Comparison of ENCODE assay signal across 1 cellular context in the genomic region with DNA sequence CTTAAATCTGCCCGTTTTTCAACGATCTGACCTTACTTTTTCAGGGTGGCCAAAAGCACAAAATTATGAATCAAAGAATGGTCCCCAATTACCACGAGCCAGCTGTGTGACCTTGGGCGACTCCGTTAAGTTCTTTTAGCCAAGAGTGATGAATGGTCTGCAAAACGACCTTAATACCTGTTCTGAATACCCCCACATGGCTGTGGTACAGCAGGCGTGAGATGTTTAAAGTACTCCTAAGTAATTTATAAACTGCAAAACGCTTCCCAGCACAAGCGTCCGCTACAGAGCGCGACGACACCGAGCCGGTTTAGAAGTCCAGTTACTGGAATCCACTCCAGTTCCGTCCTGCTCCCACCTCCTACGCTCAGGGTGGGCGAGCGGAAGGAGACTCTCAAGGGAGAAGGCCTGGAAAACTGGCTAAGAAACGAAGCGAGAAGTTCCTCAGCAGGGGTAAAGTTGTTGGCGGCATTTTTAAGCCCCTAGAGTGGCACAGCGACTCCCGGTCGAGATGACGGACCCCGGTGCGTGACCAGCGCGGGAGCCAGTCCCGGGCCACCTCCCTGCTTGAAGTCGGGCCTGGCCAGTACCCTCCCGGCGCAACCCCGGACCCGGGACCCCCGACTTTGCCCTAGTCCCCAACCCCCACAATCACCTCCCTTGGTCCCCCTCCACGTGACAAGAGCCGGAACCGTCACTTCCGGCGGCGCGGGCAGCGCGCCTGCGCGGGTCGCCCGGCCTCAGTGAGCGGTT.
TF ChIP-seq lines count a peak whose summit lies in the region.

No MANE protein-coding gene starts in this region.

TF ChIP-seq in HepG2, 621 proteins besides CTCF, POLR2A, EP300 and RAD21 (continued from another document and continues in another):
- TF ChIP-seq, protein P1, sequence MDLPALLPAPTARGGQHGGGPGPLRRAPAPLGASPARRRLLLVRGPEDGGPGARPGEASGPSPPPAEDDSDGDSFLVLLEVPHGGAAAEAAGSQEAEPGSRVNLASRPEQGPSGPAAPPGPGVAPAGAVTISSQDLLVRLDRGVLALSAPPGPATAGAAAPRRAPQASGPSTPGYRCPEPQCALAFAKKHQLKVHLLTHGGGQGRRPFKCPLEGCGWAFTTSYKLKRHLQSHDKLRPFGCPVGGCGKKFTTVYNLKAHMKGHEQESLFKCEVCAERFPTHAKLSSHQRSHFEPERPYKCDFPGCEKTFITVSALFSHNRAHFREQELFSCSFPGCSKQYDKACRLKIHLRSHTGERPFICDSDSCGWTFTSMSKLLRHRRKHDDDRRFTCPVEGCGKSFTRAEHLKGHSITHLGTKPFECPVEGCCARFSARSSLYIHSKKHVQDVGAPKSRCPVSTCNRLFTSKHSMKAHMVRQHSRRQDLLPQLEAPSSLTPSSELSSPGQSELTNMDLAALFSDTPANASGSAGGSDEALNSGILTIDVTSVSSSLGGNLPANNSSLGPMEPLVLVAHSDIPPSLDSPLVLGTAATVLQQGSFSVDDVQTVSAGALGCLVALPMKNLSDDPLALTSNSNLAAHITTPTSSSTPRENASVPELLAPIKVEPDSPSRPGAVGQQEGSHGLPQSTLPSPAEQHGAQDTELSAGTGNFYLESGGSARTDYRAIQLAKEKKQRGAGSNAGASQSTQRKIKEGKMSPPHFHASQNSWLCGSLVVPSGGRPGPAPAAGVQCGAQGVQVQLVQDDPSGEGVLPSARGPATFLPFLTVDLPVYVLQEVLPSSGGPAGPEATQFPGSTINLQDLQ (CRISPR knock-in tag; IDR thresholded peaks at IDR 0.05) = 0 out of 2 replicates have a peak, but pooled peaks have one; percentile 55
- TF ChIP-seq, protein P2, sequence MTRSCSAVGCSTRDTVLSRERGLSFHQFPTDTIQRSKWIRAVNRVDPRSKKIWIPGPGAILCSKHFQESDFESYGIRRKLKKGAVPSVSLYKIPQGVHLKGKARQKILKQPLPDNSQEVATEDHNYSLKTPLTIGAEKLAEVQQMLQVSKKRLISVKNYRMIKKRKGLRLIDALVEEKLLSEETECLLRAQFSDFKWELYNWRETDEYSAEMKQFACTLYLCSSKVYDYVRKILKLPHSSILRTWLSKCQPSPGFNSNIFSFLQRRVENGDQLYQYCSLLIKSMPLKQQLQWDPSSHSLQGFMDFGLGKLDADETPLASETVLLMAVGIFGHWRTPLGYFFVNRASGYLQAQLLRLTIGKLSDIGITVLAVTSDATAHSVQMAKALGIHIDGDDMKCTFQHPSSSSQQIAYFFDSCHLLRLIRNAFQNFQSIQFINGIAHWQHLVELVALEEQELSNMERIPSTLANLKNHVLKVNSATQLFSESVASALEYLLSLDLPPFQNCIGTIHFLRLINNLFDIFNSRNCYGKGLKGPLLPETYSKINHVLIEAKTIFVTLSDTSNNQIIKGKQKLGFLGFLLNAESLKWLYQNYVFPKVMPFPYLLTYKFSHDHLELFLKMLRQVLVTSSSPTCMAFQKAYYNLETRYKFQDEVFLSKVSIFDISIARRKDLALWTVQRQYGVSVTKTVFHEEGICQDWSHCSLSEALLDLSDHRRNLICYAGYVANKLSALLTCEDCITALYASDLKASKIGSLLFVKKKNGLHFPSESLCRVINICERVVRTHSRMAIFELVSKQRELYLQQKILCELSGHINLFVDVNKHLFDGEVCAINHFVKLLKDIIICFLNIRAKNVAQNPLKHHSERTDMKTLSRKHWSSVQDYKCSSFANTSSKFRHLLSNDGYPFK (CRISPR knock-in tag; IDR thresholded peaks at IDR 0.05; ENCODE audit: borderline replicate concordance) = peak; percentile 76; the same call in 1 of the 2 replicates
- peak; percentile 28; the same call in 1 of the 2 replicates for TF ChIP-seq RXRB (CRISPR knock-in tag; IDR thresholded peaks at IDR 0.05; ENCODE audit: borderline replicate concordance)
- no peak for TF ChIP-seq ZNF282 (IDR thresholded peaks at IDR 0.05; ENCODE audit: partially characterized antibody)
- no peak for TF ChIP-seq ZNF543 (CRISPR knock-in tag; IDR thresholded peaks at IDR 0.05)
- TF ChIP-seq, protein P3, sequence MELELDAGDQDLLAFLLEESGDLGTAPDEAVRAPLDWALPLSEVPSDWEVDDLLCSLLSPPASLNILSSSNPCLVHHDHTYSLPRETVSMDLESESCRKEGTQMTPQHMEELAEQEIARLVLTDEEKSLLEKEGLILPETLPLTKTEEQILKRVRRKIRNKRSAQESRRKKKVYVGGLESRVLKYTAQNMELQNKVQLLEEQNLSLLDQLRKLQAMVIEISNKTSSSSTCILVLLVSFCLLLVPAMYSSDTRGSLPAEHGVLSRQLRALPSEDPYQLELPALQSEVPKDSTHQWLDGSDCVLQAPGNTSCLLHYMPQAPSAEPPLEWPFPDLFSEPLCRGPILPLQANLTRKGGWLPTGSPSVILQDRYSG (CRISPR knock-in tag; IDR thresholded peaks at IDR 0.05) = no peak
- peak; percentile 29; the same call in 1 of the 2 replicates for TF ChIP-seq ZFP41 (CRISPR knock-in tag; IDR thresholded peaks at IDR 0.05; ENCODE audit: borderline replicate concordance)
- TF ChIP-seq, protein P4, sequence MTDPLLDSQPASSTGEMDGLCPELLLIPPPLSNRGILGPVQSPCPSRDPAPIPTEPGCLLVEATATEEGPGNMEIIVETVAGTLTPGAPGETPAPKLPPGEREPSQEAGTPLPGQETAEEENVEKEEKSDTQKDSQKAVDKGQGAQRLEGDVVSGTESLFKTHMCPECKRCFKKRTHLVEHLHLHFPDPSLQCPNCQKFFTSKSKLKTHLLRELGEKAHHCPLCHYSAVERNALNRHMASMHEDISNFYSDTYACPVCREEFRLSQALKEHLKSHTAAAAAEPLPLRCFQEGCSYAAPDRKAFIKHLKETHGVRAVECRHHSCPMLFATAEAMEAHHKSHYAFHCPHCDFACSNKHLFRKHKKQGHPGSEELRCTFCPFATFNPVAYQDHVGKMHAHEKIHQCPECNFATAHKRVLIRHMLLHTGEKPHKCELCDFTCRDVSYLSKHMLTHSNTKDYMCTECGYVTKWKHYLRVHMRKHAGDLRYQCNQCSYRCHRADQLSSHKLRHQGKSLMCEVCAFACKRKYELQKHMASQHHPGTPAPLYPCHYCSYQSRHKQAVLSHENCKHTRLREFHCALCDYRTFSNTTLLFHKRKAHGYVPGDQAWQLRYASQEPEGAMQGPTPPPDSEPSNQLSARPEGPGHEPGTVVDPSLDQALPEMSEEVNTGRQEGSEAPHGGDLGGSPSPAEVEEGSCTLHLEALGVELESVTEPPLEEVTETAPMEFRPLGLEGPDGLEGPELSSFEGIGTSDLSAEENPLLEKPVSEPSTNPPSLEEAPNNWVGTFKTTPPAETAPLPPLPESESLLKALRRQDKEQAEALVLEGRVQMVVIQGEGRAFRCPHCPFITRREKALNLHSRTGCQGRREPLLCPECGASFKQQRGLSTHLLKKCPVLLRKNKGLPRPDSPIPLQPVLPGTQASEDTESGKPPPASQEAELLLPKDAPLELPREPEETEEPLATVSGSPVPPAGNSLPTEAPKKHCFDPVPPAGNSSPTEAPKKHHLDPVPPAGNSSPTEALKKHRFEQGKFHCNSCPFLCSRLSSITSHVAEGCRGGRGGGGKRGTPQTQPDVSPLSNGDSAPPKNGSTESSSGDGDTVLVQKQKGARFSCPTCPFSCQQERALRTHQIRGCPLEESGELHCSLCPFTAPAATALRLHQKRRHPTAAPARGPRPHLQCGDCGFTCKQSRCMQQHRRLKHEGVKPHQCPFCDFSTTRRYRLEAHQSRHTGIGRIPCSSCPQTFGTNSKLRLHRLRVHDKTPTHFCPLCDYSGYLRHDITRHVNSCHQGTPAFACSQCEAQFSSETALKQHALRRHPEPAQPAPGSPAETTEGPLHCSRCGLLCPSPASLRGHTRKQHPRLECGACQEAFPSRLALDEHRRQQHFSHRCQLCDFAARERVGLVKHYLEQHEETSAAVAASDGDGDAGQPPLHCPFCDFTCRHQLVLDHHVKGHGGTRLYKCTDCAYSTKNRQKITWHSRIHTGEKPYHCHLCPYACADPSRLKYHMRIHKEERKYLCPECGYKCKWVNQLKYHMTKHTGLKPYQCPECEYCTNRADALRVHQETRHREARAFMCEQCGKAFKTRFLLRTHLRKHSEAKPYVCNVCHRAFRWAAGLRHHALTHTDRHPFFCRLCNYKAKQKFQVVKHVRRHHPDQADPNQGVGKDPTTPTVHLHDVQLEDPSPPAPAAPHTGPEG (CRISPR knock-in tag; IDR thresholded peaks at IDR 0.05) = peak; percentile 86
- peak; percentile 68 for TF ChIP-seq ZNF121 (CRISPR knock-in tag; IDR thresholded peaks at IDR 0.05)
- TF ChIP-seq ETV5 (CRISPR knock-in tag; IDR thresholded peaks at IDR 0.05; ENCODE audit: borderline replicate concordance) = peak; percentile 65
- TF ChIP-seq, protein P5, sequence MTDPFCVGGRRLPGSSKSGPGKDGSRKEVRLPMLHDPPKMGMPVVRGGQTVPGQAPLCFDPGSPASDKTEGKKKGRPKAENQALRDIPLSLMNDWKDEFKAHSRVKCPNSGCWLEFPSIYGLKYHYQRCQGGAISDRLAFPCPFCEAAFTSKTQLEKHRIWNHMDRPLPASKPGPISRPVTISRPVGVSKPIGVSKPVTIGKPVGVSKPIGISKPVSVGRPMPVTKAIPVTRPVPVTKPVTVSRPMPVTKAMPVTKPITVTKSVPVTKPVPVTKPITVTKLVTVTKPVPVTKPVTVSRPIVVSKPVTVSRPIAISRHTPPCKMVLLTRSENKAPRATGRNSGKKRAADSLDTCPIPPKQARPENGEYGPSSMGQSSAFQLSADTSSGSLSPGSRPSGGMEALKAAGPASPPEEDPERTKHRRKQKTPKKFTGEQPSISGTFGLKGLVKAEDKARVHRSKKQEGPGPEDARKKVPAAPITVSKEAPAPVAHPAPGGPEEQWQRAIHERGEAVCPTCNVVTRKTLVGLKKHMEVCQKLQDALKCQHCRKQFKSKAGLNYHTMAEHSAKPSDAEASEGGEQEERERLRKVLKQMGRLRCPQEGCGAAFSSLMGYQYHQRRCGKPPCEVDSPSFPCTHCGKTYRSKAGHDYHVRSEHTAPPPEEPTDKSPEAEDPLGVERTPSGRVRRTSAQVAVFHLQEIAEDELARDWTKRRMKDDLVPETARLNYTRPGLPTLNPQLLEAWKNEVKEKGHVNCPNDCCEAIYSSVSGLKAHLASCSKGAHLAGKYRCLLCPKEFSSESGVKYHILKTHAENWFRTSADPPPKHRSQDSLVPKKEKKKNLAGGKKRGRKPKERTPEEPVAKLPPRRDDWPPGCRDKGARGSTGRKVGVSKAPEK (CRISPR knock-in tag; IDR thresholded peaks at IDR 0.05; ENCODE audit: borderline replicate concordance) = 0 out of 2 replicates have a peak, but pooled peaks have one; percentile 88
- TF ChIP-seq, protein P6, sequence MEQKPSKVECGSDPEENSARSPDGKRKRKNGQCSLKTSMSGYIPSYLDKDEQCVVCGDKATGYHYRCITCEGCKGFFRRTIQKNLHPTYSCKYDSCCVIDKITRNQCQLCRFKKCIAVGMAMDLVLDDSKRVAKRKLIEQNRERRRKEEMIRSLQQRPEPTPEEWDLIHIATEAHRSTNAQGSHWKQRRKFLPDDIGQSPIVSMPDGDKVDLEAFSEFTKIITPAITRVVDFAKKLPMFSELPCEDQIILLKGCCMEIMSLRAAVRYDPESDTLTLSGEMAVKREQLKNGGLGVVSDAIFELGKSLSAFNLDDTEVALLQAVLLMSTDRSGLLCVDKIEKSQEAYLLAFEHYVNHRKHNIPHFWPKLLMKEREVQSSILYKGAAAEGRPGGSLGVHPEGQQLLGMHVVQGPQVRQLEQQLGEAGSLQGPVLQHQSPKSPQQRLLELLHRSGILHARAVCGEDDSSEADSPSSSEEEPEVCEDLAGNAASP (CRISPR knock-in tag; IDR thresholded peaks at IDR 0.05; ENCODE audit: borderline replicate concordance) = 0 out of 2 replicates have a peak, but pooled peaks have one; percentile 16
- TF ChIP-seq, protein P7, sequence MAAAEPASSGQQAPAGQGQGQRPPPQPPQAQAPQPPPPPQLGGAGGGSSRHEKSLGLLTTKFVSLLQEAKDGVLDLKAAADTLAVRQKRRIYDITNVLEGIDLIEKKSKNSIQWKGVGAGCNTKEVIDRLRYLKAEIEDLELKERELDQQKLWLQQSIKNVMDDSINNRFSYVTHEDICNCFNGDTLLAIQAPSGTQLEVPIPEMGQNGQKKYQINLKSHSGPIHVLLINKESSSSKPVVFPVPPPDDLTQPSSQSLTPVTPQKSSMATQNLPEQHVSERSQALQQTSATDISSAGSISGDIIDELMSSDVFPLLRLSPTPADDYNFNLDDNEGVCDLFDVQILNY (CRISPR knock-in tag; conservative IDR thresholded peaks at IDR 0.05) = 0 out of 2 replicates have a peak, but pooled peaks have one; percentile 26
- TF ChIP-seq, protein P8, sequence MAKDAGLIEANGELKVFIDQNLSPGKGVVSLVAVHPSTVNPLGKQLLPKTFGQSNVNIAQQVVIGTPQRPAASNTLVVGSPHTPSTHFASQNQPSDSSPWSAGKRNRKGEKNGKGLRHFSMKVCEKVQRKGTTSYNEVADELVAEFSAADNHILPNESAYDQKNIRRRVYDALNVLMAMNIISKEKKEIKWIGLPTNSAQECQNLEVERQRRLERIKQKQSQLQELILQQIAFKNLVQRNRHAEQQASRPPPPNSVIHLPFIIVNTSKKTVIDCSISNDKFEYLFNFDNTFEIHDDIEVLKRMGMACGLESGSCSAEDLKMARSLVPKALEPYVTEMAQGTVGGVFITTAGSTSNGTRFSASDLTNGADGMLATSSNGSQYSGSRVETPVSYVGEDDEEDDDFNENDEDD (CRISPR knock-in tag; IDR thresholded peaks at IDR 0.05; ENCODE audit: borderline replicate concordance) = peak; percentile 38; the same call in 1 of the 2 replicates
- TF ChIP-seq ZNF850 (CRISPR knock-in tag; conservative IDR thresholded peaks at IDR 0.05) = no peak
- TF ChIP-seq, protein P9, sequence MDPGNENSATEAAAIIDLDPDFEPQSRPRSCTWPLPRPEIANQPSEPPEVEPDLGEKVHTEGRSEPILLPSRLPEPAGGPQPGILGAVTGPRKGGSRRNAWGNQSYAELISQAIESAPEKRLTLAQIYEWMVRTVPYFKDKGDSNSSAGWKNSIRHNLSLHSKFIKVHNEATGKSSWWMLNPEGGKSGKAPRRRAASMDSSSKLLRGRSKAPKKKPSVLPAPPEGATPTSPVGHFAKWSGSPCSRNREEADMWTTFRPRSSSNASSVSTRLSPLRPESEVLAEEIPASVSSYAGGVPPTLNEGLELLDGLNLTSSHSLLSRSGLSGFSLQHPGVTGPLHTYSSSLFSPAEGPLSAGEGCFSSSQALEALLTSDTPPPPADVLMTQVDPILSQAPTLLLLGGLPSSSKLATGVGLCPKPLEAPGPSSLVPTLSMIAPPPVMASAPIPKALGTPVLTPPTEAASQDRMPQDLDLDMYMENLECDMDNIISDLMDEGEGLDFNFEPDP (CRISPR knock-in tag; conservative IDR thresholded peaks at IDR 0.05) = no peak
- no peak for TF ChIP-seq ZBTB1 (CRISPR knock-in tag; IDR thresholded peaks at IDR 0.05; ENCODE audit: borderline replicate concordance)
- TF ChIP-seq, protein P10, sequence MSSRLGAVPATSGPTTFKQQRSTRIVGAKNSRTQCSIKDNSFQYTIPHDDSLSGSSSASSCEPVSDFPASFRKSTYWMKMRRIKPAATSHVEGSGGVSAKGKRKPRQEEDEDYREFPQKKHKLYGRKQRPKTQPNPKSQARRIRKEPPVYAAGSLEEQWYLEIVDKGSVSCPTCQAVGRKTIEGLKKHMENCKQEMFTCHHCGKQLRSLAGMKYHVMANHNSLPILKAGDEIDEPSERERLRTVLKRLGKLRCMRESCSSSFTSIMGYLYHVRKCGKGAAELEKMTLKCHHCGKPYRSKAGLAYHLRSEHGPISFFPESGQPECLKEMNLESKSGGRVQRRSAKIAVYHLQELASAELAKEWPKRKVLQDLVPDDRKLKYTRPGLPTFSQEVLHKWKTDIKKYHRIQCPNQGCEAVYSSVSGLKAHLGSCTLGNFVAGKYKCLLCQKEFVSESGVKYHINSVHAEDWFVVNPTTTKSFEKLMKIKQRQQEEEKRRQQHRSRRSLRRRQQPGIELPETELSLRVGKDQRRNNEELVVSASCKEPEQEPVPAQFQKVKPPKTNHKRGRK (CRISPR knock-in tag; IDR thresholded peaks at IDR 0.05) = no peak
- no peak for TF ChIP-seq HCFC1 (IDR thresholded peaks at IDR 0.05; ENCODE audit: low read depth, low read length)
- TF ChIP-seq MZF1 (CRISPR knock-in tag; IDR thresholded peaks at IDR 0.05; ENCODE audit: borderline replicate concordance) = 0 out of 2 replicates have a peak, but pooled peaks have one; percentile 34
- TF ChIP-seq ZNF354B (CRISPR knock-in tag; IDR thresholded peaks at IDR 0.05) = no peak
